In genomic region chr17:70739046-70739445, GRCh38 we compare ENCODE assay signal across 5 cellular contexts.
"Had no signal": no experiment of that assay in that cellular context is flagged by ENCODE, and none has a peak within 500 bp of the region (broad histone marks: within the 10 kb centered on the region; RNA-seq: fewer than 3 reads in every experiment).

No MANE protein-coding gene starts in this region.

- H3K27ac ChIP-seq: HL-60 had no signal

- DNase-seq: IMR-90, KBM-7 had no signal

- H3K4me3 ChIP-seq: K562 had no signal

- ATAC-seq: HepG2, K562 had no signal
